Comparison of ENCODE assay signal across 7 cellular contexts in the genomic region with DNA sequence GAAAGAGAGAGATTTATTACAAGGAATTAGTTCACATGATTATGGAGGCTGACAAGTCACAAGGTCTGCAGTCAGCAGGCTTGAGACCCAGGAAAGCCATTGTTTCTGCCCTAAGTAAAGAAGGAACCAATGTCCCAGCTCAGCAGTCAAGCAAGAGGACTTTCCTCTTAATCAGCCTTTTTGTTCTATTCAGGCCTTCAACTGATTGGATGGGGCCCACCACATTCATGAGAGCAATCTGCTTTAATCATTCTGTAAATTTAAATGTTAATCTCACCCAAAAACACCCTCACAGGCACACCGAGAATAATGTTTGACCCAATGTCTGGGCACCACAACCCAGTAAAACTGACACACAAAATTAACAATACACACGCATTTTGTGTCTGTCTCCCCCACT.
"Had no signal": no experiment of that assay in that cellular context is flagged by ENCODE, and none has a peak within 500 bp of the region (broad histone marks: within the 10 kb centered on the region; RNA-seq: fewer than 3 reads in every experiment).

No MANE protein-coding gene starts in this region.

- H3K27ac ChIP-seq: HL-60 had no signal

- H3K4me3 Mint-ChIP-seq: GM23338, H9, HFFc6, IgD-negative memory B cell had no signal

- H3K4me3 ChIP-seq: GM23338 had no signal

- H3K27ac Mint-ChIP-seq: GM23338, H9, HFFc6, IgD-negative memory B cell had no signal

- H3K9me3 Mint-ChIP-seq: GM23338 had no signal

- H3K36me3 Mint-ChIP-seq: IgD-negative memory B cell had no signal

- DNase-seq: H9, HCEC 1CT, HFFc6, KG1 had no signal

- H3K4me1 Mint-ChIP-seq: GM23338, IgD-negative memory B cell had no signal
